In the genomic region with DNA sequence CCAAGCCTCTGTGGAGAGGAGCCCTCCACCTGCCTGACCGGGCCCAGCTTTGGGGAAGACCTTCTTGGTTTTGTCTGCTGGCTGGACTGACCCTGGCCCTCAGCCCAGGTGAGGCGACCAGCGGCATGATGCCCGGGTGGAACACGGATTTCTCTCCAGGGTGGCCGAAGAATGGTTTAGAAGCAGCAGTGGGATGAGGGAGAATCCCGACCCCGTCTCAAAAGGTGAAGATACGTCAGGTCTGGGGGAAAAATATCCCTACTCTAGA, we compare ENCODE assay signal across 7 cellular contexts. TPM values are rescaled to one million over a fixed set of nuclear protein-coding genes. Genes with fewer than 3 reads are reported as not detected.
DNase-seq lines count a peak whose midpoint lies in the region; ATAC-seq and TF ChIP-seq lines count a peak whose summit lies in the region.

No MANE protein-coding gene starts in this region.

- H3K36me3 ChIP-seq in H7 (replicated peaks; ENCODE audit: control insufficient read depth, insufficient read depth, low read length) = no peaks in the 10 kb centered on the region
- H3K36me3 ChIP-seq in iPS DF 6.9 (ENCODE audit: control insufficient read depth, insufficient read depth, low read length) = no peaks in the 10 kb centered on the region

- H3K4me3 ChIP-seq in H7 (ENCODE audit: insufficient read depth, low read depth, low read length) = peak overlapping the region; percentile 94
- H3K4me3 ChIP-seq in iPS DF 6.9 (ENCODE audit: low read length) = peak overlapping the region; percentile 60; the same call in 1 of the 2 replicates

- intact Hi-C loops in activated B cell treated with CpG ODN at 0.5 μM for 24 hours (cut with micrococcal nuclease) = no loop called here

- H3K27me3 ChIP-seq in H7 (ENCODE audit: control insufficient read depth, insufficient read depth, low read length) (no peaks in the 10 kb centered on the region; the same call in 1 of the 2 replicates), iPS DF 6.9 (ENCODE audit: control insufficient read depth, insufficient read depth, low read length) (no peaks in the 10 kb centered on the region)

- peak overlapping the region; percentile 93 for H3K27ac Mint-ChIP-seq in activated B cell treated with CpG ODN at 0.5 μM for 24 hours
- H3K27ac Mint-ChIP-seq in stimulated activated naive CD8-positive, alpha-beta T cell treated with anti-CD3 and anti-CD28 coated beads, Interleukin-15, amount 100 ng/mL, for 72 hours = peak overlapping the region; percentile 95

- no peak for TF ChIP-seq CTCF in activated B cell treated with CpG ODN at 0.5 μM for 24 hours (IDR thresholded peaks at IDR 0.05)

- no peaks in the 10 kb centered on the region for H3K4me1 ChIP-seq in iPS DF 6.9 (ENCODE audit: control insufficient read depth, insufficient read depth, low read length)

- no peak overlapping the region for H3K27ac ChIP-seq in iPS DF 6.9 (ENCODE audit: low read length)

- peaks cover 19% of the 10 kb centered on the region for H3K4me1 Mint-ChIP-seq in activated B cell treated with CpG ODN at 0.5 μM for 24 hours
- peaks cover 30% of the 10 kb centered on the region for H3K4me1 Mint-ChIP-seq in stimulated activated naive CD8-positive, alpha-beta T cell treated with anti-CD3 and anti-CD28 coated beads, Interleukin-15, amount 100 ng/mL, for 72 hours

- WGBS in iPS DF 6.9 (ENCODE audit: insufficient coverage, insufficient read length) = no CpG with 5 or more reads among the region's 9 CpGs

- CTCF ChIA-PET in activated B cell treated with CpG ODN at 0.5 μM for 24 hours (lab: Charles Lee) = interaction anchor here (1.0 kb wide), 1 partner anchor 48 kb away, joined by 3 read pairs; no protein-coding TSS in a partner anchor

- POLR2A ChIA-PET in activated B cell treated with CpG ODN at 0.5 μM for 24 hours (lab: Charles Lee) = no interaction called here

- H3K36me3 Mint-ChIP-seq in activated B cell treated with CpG ODN at 0.5 μM for 24 hours (ENCODE audit: low read depth) = peaks cover 6% of the 10 kb centered on the region

- peak overlapping the region; percentile 96 for H3K4me3 Mint-ChIP-seq in activated B cell treated with CpG ODN at 0.5 μM for 24 hours
- H3K4me3 Mint-ChIP-seq in stimulated activated naive CD8-positive, alpha-beta T cell treated with anti-CD3 and anti-CD28 coated beads, Interleukin-15, amount 100 ng/mL, for 72 hours = peak overlapping the region; percentile 83 to 98

- H3K9me3 Mint-ChIP-seq in activated B cell treated with CpG ODN at 0.5 μM for 24 hours = no peaks in the 10 kb centered on the region
- H3K9me3 Mint-ChIP-seq in stimulated activated naive CD8-positive, alpha-beta T cell treated with anti-CD3 and anti-CD28 coated beads, Interleukin-15, amount 100 ng/mL, for 72 hours = no peaks in the 10 kb centered on the region

- no peaks in the 10 kb centered on the region for H3K9me3 ChIP-seq in iPS DF 6.9 (ENCODE audit: control insufficient read depth, insufficient read depth, low read length)

- ATAC-seq in activated B cell treated with CpG ODN at 0.5 μM for 24 hours (ENCODE audit: low read depth) (no peak), GM18511 (IDR thresholded peaks at IDR 0.05; ENCODE audit: unreplicated experiment) (no peak), HG03432 (IDR thresholded peaks at IDR 0.05; ENCODE audit: unreplicated experiment) (no peak)
- no peak for ATAC-seq in stimulated activated naive CD8-positive, alpha-beta T cell treated with anti-CD3 and anti-CD28 coated beads, Interleukin-15, amount 100 ng/mL, for 72 hours

- no peaks in the 10 kb centered on the region for H3K27me3 Mint-ChIP-seq in activated B cell treated with CpG ODN at 0.5 μM for 24 hours
- no peaks in the 10 kb centered on the region for H3K27me3 Mint-ChIP-seq in stimulated activated naive CD8-positive, alpha-beta T cell treated with anti-CD3 and anti-CD28 coated beads, Interleukin-15, amount 100 ng/mL, for 72 hours

- DNase-seq in H7 (no peak), activated B cell treated with CpG ODN at 0.5 μM for 24 hours (no peak), iPS DF 6.9 (ENCODE audit: low read depth, low spot score) (no peak), NAMALWA (ENCODE audit: low spot score) (no peak)
- no peak for DNase-seq in stimulated activated naive CD8-positive, alpha-beta T cell treated with anti-CD3 and anti-CD28 coated beads, Interleukin-15, amount 100 ng/mL, for 72 hours

RNA-seq across cellular contexts. Expression of a gene that starts 15.7 kb away (rescaled TPM):
- 9.1 and 9.5 TPM in 2 replicates for total RNA-seq in H7 (2014; rRNA removed; shearing (Covaris generic))
- total RNA-seq in activated B cell treated with CpG ODN at 0.5 μM for 24 hours = 3.0 and 3.1 TPM in 2 replicates

RNA-seq across cellular contexts. Expression of a gene that starts 21.1 kb away (rescaled TPM):
- total RNA-seq in H7 (2014; rRNA removed; shearing (Covaris generic)) = 152 and 165 TPM in 2 replicates
- total RNA-seq in activated B cell treated with CpG ODN at 0.5 μM for 24 hours = 72.8 and 80.8 TPM in 2 replicates

RNA-seq across cellular contexts. Expression of a gene that starts 48.5 kb away (rescaled TPM):
- total RNA-seq in H7 (2014; rRNA removed; shearing (Covaris generic)) = 20.8 and 21.4 TPM in 2 replicates
- 1.6 and 1.8 TPM in 2 replicates for total RNA-seq in activated B cell treated with CpG ODN at 0.5 μM for 24 hours
